Comparison of ENCODE assay signal across 24 cellular contexts in genomic region chr6:29603456-29603855, GRCh38. TPM values are rescaled to one million over a fixed set of nuclear protein-coding genes. Genes with fewer than 3 reads are reported as not detected.
"Had no signal": no experiment of that assay in that cellular context is flagged by ENCODE, and none has a peak within 500 bp of the region (broad histone marks: within the 10 kb centered on the region; RNA-seq: fewer than 3 reads in every experiment).

No MANE protein-coding gene starts in this region.

- H3K9ac ChIP-seq: KMS-11 had no signal

- H3K4me2 ChIP-seq: KMS-11 had no signal

- H3K9me3 Mint-ChIP-seq: activated CD4-positive, alpha-beta memory T cell treated with anti-CD3 and anti-CD28 coated beads, Interleukin-2, amount 10 ng/mL, durations not matched to agents 7 days and 5 days; activated naive CD8-positive, alpha-beta T cell treated with anti-CD3 and anti-CD28 coated beads, Interleukin-2, amount 10 ng/mL, durations not matched to agents 7 days and 5 days; activated T-cell treated with anti-CD3 and anti-CD28 coated beads, Interleukin-2, amount 50 U/mL, for 72 hours; activated T-helper 2 cell treated with anti-CD3 and anti-CD28 coated beads, Interferon-gamma antibody, Interleukin-2, Interleukin-4, amounts not matched to agents 10 μg/mL and 5 μg/mL and 100 μg/mL, durations not matched to agents 14 hours and 24 hours and 36 hours; T-cell had no signal

- DNase-seq: activated CD4-positive, alpha-beta memory T cell treated with anti-CD3 and anti-CD28 coated beads, Interleukin-2, amount 10 ng/mL, durations not matched to agents 7 days and 5 days; activated CD4-positive, alpha-beta T cell treated with anti-CD3 and anti-CD28 coated beads, Interleukin-2, amount 50 U/mL, for 1 hour; activated gamma-delta T cell treated with Interleukin-2 at 50 U/mL for 16 hours; activated naive CD4-positive, alpha-beta T cell treated with anti-CD3 and anti-CD28 coated beads, Interleukin-2, amount 50 U/mL, for 16 hours; activated naive CD8-positive, alpha-beta T cell treated with anti-CD3 and anti-CD28 coated beads, Interleukin-2, amount 10 ng/mL, durations not matched to agents 7 days and 5 days; activated T-cell treated with anti-CD3 and anti-CD28 coated beads, Interleukin-2, amount 50 U/mL, for 72 hours; body of pancreas; cerebellar nuclear complex; NCI-H1092; NK-92 treated with Interleukin-12 subunit alpha and Interleukin-12 subunit beta, amount 100 ng/mL, for 24 hours; T-cell had no signal

- H3K9me3 ChIP-seq: adrenal gland, ascending aorta, body of pancreas had no signal

- H3K27ac ChIP-seq: adrenal gland, ascending aorta, body of pancreas, KMS-11, SK-N-MC, VCaP had no signal

- H3K36me3 Mint-ChIP-seq: activated naive CD8-positive, alpha-beta T cell treated with anti-CD3 and anti-CD28 coated beads, Interleukin-2, amount 10 ng/mL, durations not matched to agents 7 days and 5 days had no signal

- ATAC-seq: activated CD4-positive, alpha-beta T cell treated with anti-CD3 and anti-CD28 coated beads for 36 hours; activated T-cell treated with anti-CD3 and anti-CD28 coated beads, Interleukin-2, amount 50 U/mL, for 72 hours; body of pancreas; Panc1; Right ventricle myocardium inferior; T-cell had no signal

- H3K4me3 ChIP-seq: adrenal gland, ascending aorta, body of pancreas, SK-N-MC had no signal

- H3K27ac Mint-ChIP-seq: activated CD4-positive, alpha-beta memory T cell treated with anti-CD3 and anti-CD28 coated beads, Interleukin-2, amount 10 ng/mL, durations not matched to agents 7 days and 5 days; activated CD4-positive, alpha-beta T cell treated with anti-CD3 and anti-CD28 coated beads for 36 hours; activated naive CD8-positive, alpha-beta T cell treated with anti-CD3 and anti-CD28 coated beads, Interleukin-2, amount 10 ng/mL, durations not matched to agents 7 days and 5 days; activated T-cell treated with anti-CD3 and anti-CD28 coated beads, Interleukin-2, amount 50 U/mL, for 72 hours; activated T-helper 2 cell treated with anti-CD3 and anti-CD28 coated beads, Interferon-gamma antibody, Interleukin-2, Interleukin-4, amounts not matched to agents 10 μg/mL and 5 μg/mL and 100 μg/mL, durations not matched to agents 14 hours and 24 hours and 36 hours; T-cell had no signal

- H3K4me3 Mint-ChIP-seq: activated CD4-positive, alpha-beta memory T cell treated with anti-CD3 and anti-CD28 coated beads, Interleukin-2, amount 10 ng/mL, durations not matched to agents 7 days and 5 days; activated CD4-positive, alpha-beta T cell treated with anti-CD3 and anti-CD28 coated beads for 36 hours; activated naive CD8-positive, alpha-beta T cell treated with anti-CD3 and anti-CD28 coated beads, Interleukin-2, amount 10 ng/mL, durations not matched to agents 7 days and 5 days; activated T-cell treated with anti-CD3 and anti-CD28 coated beads, Interleukin-2, amount 50 U/mL, for 72 hours; T-cell had no signal

- H3K27me3 Mint-ChIP-seq: activated CD4-positive, alpha-beta memory T cell treated with anti-CD3 and anti-CD28 coated beads, Interleukin-2, amount 10 ng/mL, durations not matched to agents 7 days and 5 days; activated CD4-positive, alpha-beta T cell treated with anti-CD3 and anti-CD28 coated beads for 36 hours; activated naive CD8-positive, alpha-beta T cell treated with anti-CD3 and anti-CD28 coated beads, Interleukin-2, amount 10 ng/mL, durations not matched to agents 7 days and 5 days had no signal

- H3K4me1 Mint-ChIP-seq: activated CD4-positive, alpha-beta memory T cell treated with anti-CD3 and anti-CD28 coated beads, Interleukin-2, amount 10 ng/mL, durations not matched to agents 7 days and 5 days; activated CD4-positive, alpha-beta T cell treated with anti-CD3 and anti-CD28 coated beads for 36 hours; activated naive CD8-positive, alpha-beta T cell treated with anti-CD3 and anti-CD28 coated beads, Interleukin-2, amount 10 ng/mL, durations not matched to agents 7 days and 5 days; T-cell had no signal

- H3K27me3 ChIP-seq: adrenal gland, ascending aorta, body of pancreas had no signal

- H3K4me1 ChIP-seq: adrenal gland, ascending aorta, body of pancreas had no signal

RNA-seq across cellular contexts. Expression of gene OR2H2, which starts 18.5 kb away (rescaled TPM):
- total RNA-seq: activated CD4-positive, alpha-beta memory T cell treated with anti-CD3 and anti-CD28 coated beads, Interleukin-2, amount 10 ng/mL, durations not matched to agents 7 days and 5 days; activated CD4-positive, alpha-beta T cell treated with anti-CD3 and anti-CD28 coated beads for 36 hours; activated CD8-positive, alpha-beta memory T cell treated with anti-CD3 and anti-CD28 coated beads for 36 hours; activated naive CD8-positive, alpha-beta T cell treated with anti-CD3 and anti-CD28 coated beads, Interleukin-2, amount 10 ng/mL, durations not matched to agents 7 days and 5 days; activated T-cell treated with anti-CD3 and anti-CD28 coated beads, Interleukin-2, amount 50 U/mL, for 72 hours; activated T-helper 2 cell treated with anti-CD3 and anti-CD28 coated beads, Interferon-gamma antibody, Interleukin-2, Interleukin-4, amounts not matched to agents 10 μg/mL and 5 μg/mL and 100 μg/mL, durations not matched to agents 14 hours and 24 hours and 36 hours; adrenal gland; ascending aorta; body of pancreas; MCF 10A; NCI-H460; Right ventricle myocardium inferior; T-cell; T-helper 2 cell treated with Interferon-gamma antibody and Interleukin-4, amounts not matched to agents 100 ng/mL and 5 ng/mL, for 36 hours had no signal
- polyA plus RNA-seq: adrenal gland had no signal

RNA-seq across cellular contexts. Expression of gene UBD, which starts 43.9 kb away (rescaled TPM):
- total RNA-seq: activated naive CD8-positive, alpha-beta T cell treated with anti-CD3 and anti-CD28 coated beads, Interleukin-2, amount 10 ng/mL, durations not matched to agents 7 days and 5 days; ascending aorta; MCF 10A; NCI-H460; Right ventricle myocardium inferior had no signal

RNA-seq across cellular contexts. Expression of gene MOG, which starts 53.4 kb away (rescaled TPM):
- total RNA-seq: activated CD4-positive, alpha-beta memory T cell treated with anti-CD3 and anti-CD28 coated beads, Interleukin-2, amount 10 ng/mL, durations not matched to agents 7 days and 5 days; activated CD4-positive, alpha-beta T cell treated with anti-CD3 and anti-CD28 coated beads for 36 hours; activated CD8-positive, alpha-beta memory T cell treated with anti-CD3 and anti-CD28 coated beads for 36 hours; activated naive CD8-positive, alpha-beta T cell treated with anti-CD3 and anti-CD28 coated beads, Interleukin-2, amount 10 ng/mL, durations not matched to agents 7 days and 5 days; activated T-cell treated with anti-CD3 and anti-CD28 coated beads, Interleukin-2, amount 50 U/mL, for 72 hours; activated T-helper 2 cell treated with anti-CD3 and anti-CD28 coated beads, Interferon-gamma antibody, Interleukin-2, Interleukin-4, amounts not matched to agents 10 μg/mL and 5 μg/mL and 100 μg/mL, durations not matched to agents 14 hours and 24 hours and 36 hours; adrenal gland; ascending aorta; body of pancreas; MCF 10A; NCI-H460; T-cell; T-helper 2 cell treated with Interferon-gamma antibody and Interleukin-4, amounts not matched to agents 100 ng/mL and 5 ng/mL, for 36 hours had no signal
- polyA plus RNA-seq: adrenal gland had no signal
